Comparison of ENCODE assay signal across 19 cellular contexts in the genomic region with DNA sequence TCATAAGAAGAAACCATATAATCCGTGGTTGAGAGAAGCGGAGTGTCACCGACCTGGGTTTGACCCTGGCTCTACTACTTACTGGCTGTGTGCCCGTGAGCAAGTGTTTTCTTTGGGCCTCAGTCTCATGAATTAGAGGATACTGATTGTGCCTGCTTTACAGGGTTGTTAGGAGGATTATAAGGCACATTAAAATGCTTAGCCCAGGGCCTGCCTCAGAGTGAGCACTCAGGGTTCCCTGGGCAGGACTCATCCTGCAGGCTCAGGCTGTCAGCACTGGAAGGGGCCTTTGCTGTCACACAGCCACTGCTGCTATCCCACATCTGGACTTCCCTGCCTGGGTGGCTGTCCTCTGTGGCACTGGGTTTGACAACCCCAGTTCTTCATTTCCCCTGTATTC. TPM values are rescaled to one million over a fixed set of nuclear protein-coding genes. Genes with fewer than 3 reads are reported as not detected.
A peak's percentile ranks its signal among the peaks of the same experiment; 100 is the strongest.
DNase-seq lines count a peak whose midpoint lies in the region; ATAC-seq and TF ChIP-seq lines count a peak whose summit lies in the region.
"Had no signal": no experiment of that assay in that cellular context is flagged by ENCODE, and none has a peak within 500 bp of the region (broad histone marks: within the 10 kb centered on the region; RNA-seq: fewer than 3 reads in every experiment).

No MANE protein-coding gene starts in this region.

- H3K4me3 Mint-ChIP-seq in activated T-cell treated with anti-CD3 and anti-CD28 coated beads, Interleukin-2, amount 50 U/mL, for 4 hours = no peak overlapping the region
- H3K4me3 Mint-ChIP-seq: activated CD4-positive, alpha-beta T cell treated with anti-CD3 and anti-CD28 coated beads for 36 hours; activated naive CD8-positive, alpha-beta T cell treated with anti-CD3 and anti-CD28 coated beads, Interleukin-2, amount 50 U/mL, for 24 hours had no signal

- H2AFZ ChIP-seq in Karpas-422 (ENCODE audit: low read length) = no peak overlapping the region

- no peak overlapping the region for H3K9ac ChIP-seq in Karpas-422 (ENCODE audit: low read length)

- no peaks in the 10 kb centered on the region for H3K4me1 Mint-ChIP-seq in activated T-cell treated with anti-CD3 and anti-CD28 coated beads, Interleukin-2, amount 50 U/mL, for 4 hours (ENCODE audit: low read depth)
- H3K4me1 Mint-ChIP-seq: activated CD4-positive, alpha-beta T cell treated with anti-CD3 and anti-CD28 coated beads for 36 hours; activated naive CD8-positive, alpha-beta T cell treated with anti-CD3 and anti-CD28 coated beads, Interleukin-2, amount 50 U/mL, for 24 hours had no signal

- peaks cover 20% of the 10 kb centered on the region for H3K4me1 ChIP-seq in mucosa of descending colon (ENCODE audit: low read depth)
- peaks cover 50% of the 10 kb centered on the region for H3K4me1 ChIP-seq in suprapubic skin
- no peaks in the 10 kb centered on the region for H3K4me1 ChIP-seq in Karpas-422 (ENCODE audit: low read length)

- no peaks in the 10 kb centered on the region for H3K9me2 ChIP-seq in Karpas-422 (replicated peaks; ENCODE audit: insufficient read depth, low read length)

- TF ChIP-seq EP300 in suprapubic skin (IDR thresholded peaks at IDR 0.05) = no peak

- H3K4me3 ChIP-seq in mucosa of descending colon (no peak overlapping the region), suprapubic skin (no peak overlapping the region), Karpas-422 (ENCODE audit: low read length) (no peak overlapping the region)
- H3K4me3 ChIP-seq: SJCRH30, thoracic aorta had no signal

- peak overlapping the region; percentile 83 for H3K27ac ChIP-seq in suprapubic skin
- H3K27ac ChIP-seq in Karpas-422 (ENCODE audit: low read length) = no peak overlapping the region
- H3K27ac ChIP-seq: SJCRH30 had no signal

- H3K36me3 Mint-ChIP-seq in activated T-cell treated with anti-CD3 and anti-CD28 coated beads, Interleukin-2, amount 50 U/mL, for 4 hours (ENCODE audit: insufficient read depth) = no peaks in the 10 kb centered on the region

- intact Hi-C loops in mucosa of descending colon (cut with DNase I, micrococcal nuclease) = no loop called here

- no peak for TF ChIP-seq POLR2A in suprapubic skin (IDR thresholded peaks at IDR 0.05)

- no peaks in the 10 kb centered on the region for H3K27me3 ChIP-seq in suprapubic skin
- H3K27me3 ChIP-seq in Karpas-422 (ENCODE audit: low read length) = no peaks in the 10 kb centered on the region
- H3K27me3 ChIP-seq: BE2C had no signal

- no peak for TF ChIP-seq CTCF in mucosa of descending colon (IDR thresholded peaks at IDR 0.05)
- TF ChIP-seq CTCF in suprapubic skin (IDR thresholded peaks at IDR 0.05) = no peak

- H3K27me3 Mint-ChIP-seq in activated T-cell treated with anti-CD3 and anti-CD28 coated beads, Interleukin-2, amount 50 U/mL, for 4 hours (ENCODE audit: low read depth) = peaks cover 2% of the 10 kb centered on the region
- H3K27me3 Mint-ChIP-seq: activated CD4-positive, alpha-beta T cell treated with anti-CD3 and anti-CD28 coated beads for 36 hours; activated naive CD8-positive, alpha-beta T cell treated with anti-CD3 and anti-CD28 coated beads, Interleukin-2, amount 50 U/mL, for 24 hours had no signal

- H3K36me3 ChIP-seq in mucosa of descending colon (ENCODE audit: low read depth) (no peaks in the 10 kb centered on the region), suprapubic skin (no peaks in the 10 kb centered on the region), Karpas-422 (ENCODE audit: insufficient read depth, low read length) (no peaks in the 10 kb centered on the region)
- H3K36me3 ChIP-seq: BE2C, SJCRH30, thoracic aorta had no signal

- peak; percentile 9 for DNase-seq in amniotic epithelial cell (ENCODE audit: low read depth)
- peak in 1 of 3 donors; percentile 23 for DNase-seq in mucosa of descending colon
- peak; percentile 48 to 65 for DNase-seq in suprapubic skin (ENCODE audit: low spot score in 2 of 2)
- DNase-seq in Karpas-422 = no peak
- no peak for DNase-seq in activated T-cell treated with anti-CD3 and anti-CD28 coated beads, Interleukin-2, amount 50 U/mL, for 4 hours
- DNase-seq: activated CD4-positive, alpha-beta T cell treated with anti-CD3 and anti-CD28 coated beads for 36 hours; activated naive CD8-positive, alpha-beta T cell treated with anti-CD3 and anti-CD28 coated beads, Interleukin-2, amount 50 U/mL, for 24 hours; activated T-cell treated with anti-CD3 and anti-CD28 coated beads for 4 hours; BE2C; NCI-H1417 treated with DMSO at 0.1 percent for 48 hours; retina; stimulated activated CD4-positive, alpha-beta T cell treated with anti-CD3 and anti-CD28 coated beads, Interleukin-2, amount 100 ng/mL, for 48 hours had no signal

- no peak overlapping the region for H3K4me2 ChIP-seq in Karpas-422 (ENCODE audit: low read depth, low read length, poor library complexity, severe bottlenecking)

- no peaks in the 10 kb centered on the region for H3K9me3 Mint-ChIP-seq in activated T-cell treated with anti-CD3 and anti-CD28 coated beads, Interleukin-2, amount 50 U/mL, for 4 hours
- H3K9me3 Mint-ChIP-seq: activated naive CD8-positive, alpha-beta T cell treated with anti-CD3 and anti-CD28 coated beads, Interleukin-2, amount 50 U/mL, for 24 hours had no signal

- H3K9me3 ChIP-seq in mucosa of descending colon (no peaks in the 10 kb centered on the region), suprapubic skin (no peaks in the 10 kb centered on the region), Karpas-422 (ENCODE audit: low read length) (no peaks in the 10 kb centered on the region)
- H3K9me3 ChIP-seq: BE2C, SJCRH30, thoracic aorta had no signal

- H4K20me1 ChIP-seq in Karpas-422 (ENCODE audit: insufficient read depth, low read depth, low read length) = 0 out of 2 replicates have a peak, but pooled peaks cover 3% of the 10 kb centered on the region

- H3K79me2 ChIP-seq in Karpas-422 (ENCODE audit: low read length) = no peaks in the 10 kb centered on the region

- WGBS in suprapubic skin = 74% methylated on average over 4 of the region's 4 CpGs

- ATAC-seq in esophagus mucosa (peak; percentile 45), mucosa of descending colon (peak; percentile 17), GM18511 (IDR thresholded peaks at IDR 0.05; ENCODE audit: unreplicated experiment) (no peak)
- no peak for ATAC-seq in activated T-cell treated with anti-CD3 and anti-CD28 coated beads, Interleukin-2, amount 50 U/mL, for 4 hours
- ATAC-seq: activated CD4-positive, alpha-beta T cell treated with anti-CD3 and anti-CD28 coated beads for 36 hours; activated naive CD8-positive, alpha-beta T cell treated with anti-CD3 and anti-CD28 coated beads, Interleukin-2, amount 50 U/mL, for 24 hours had no signal

RNA-seq across cellular contexts. Expression of a gene that starts 4.7 kb away (rescaled TPM):
- total RNA-seq in esophagus mucosa (34.9 TPM), mucosa of descending colon (10 to 100 TPM; 23.4 to 66.9 (median 41.2) TPM), suprapubic skin (100 to 1,000 TPM; 209 to 311 (median 246) TPM)
- total RNA-seq in Karpas-422 (2014; rRNA removed; shearing (Covaris generic); ENCODE audit: low replicate concordance) = not detected in 2 replicates
- under 1 TPM in 1 of 3 donors, not detected in 2; 0.30 TPM for total RNA-seq in activated T-cell treated with anti-CD3 and anti-CD28 coated beads, Interleukin-2, amount 50 U/mL, for 4 hours
- total RNA-seq: activated CD4-positive, alpha-beta T cell treated with anti-CD3 and anti-CD28 coated beads for 36 hours; cerebellum; myocyte; SJCRH30 had no signal

RNA-seq across cellular contexts. Expression of a gene that starts 56.4 kb away (rescaled TPM):
- total RNA-seq in esophagus mucosa (29.0 TPM), mucosa of descending colon (10 to 100 TPM; 49.6 to 74.3 (median 66.7) TPM), suprapubic skin (100 to 1,000 TPM in 1 of 4 donors, 10 to 100 TPM in 3; 44.9 to 158 (median 74.4) TPM)
- total RNA-seq in Karpas-422 (2014; rRNA removed; shearing (Covaris generic); ENCODE audit: low replicate concordance) = 65.3 and 99.4 TPM in 2 replicates
- 10 to 100 TPM; 37.2 to 45.6 (median 41.6) TPM for total RNA-seq in activated T-cell treated with anti-CD3 and anti-CD28 coated beads, Interleukin-2, amount 50 U/mL, for 4 hours

RNA-seq across cellular contexts. Expression of a gene that starts 57.4 kb away (rescaled TPM):
- total RNA-seq in esophagus mucosa (1.5 TPM), mucosa of descending colon (under 1 TPM; 0.35 to 0.51 (median 0.49) TPM), suprapubic skin (10 to 100 TPM; 15.0 to 29.6 (median 24.4) TPM)
- total RNA-seq in Karpas-422 (2014; rRNA removed; shearing (Covaris generic); ENCODE audit: low replicate concordance) = not detected in 2 replicates
- not detected for total RNA-seq in activated T-cell treated with anti-CD3 and anti-CD28 coated beads, Interleukin-2, amount 50 U/mL, for 4 hours
- total RNA-seq: activated CD4-positive, alpha-beta T cell treated with anti-CD3 and anti-CD28 coated beads for 36 hours; kidney epithelial cell; myocyte; SJCRH30; thoracic aorta had no signal

Comparison
In these comparisons a context has a peak if more than half of its experiments do, and no peak if none do; other contexts are left out.
1. DNase-seq: peak in amniotic epithelial cell (single experiment) and suprapubic skin (2 of 2); none in Karpas-422 (single experiment) and activated T-cell treated with anti-CD3 and anti-CD28 coated beads, Interleukin-2, amount 50 U/mL, for 4 hours (single experiment).
2. ATAC-seq: peak in esophagus mucosa (single experiment) and mucosa of descending colon (single experiment); none in GM18511 (single experiment) and activated T-cell treated with anti-CD3 and anti-CD28 coated beads, Interleukin-2, amount 50 U/mL, for 4 hours (0 of 2).
3. RNA of a gene that starts 4.7 kb away (total RNA-seq): 209 to 311 TPM in suprapubic skin, 23.4 to 66.9 TPM in mucosa of descending colon and 34.9 TPM in esophagus mucosa (single experiment); not detected in Karpas-422 and 0.30 TPM in activated T-cell treated with anti-CD3 and anti-CD28 coated beads, Interleukin-2, amount 50 U/mL, for 4 hours; every median in the first group is over 10 times any median in the second.